Comparison of ENCODE assay signal across 18 cellular contexts in the genomic region with DNA sequence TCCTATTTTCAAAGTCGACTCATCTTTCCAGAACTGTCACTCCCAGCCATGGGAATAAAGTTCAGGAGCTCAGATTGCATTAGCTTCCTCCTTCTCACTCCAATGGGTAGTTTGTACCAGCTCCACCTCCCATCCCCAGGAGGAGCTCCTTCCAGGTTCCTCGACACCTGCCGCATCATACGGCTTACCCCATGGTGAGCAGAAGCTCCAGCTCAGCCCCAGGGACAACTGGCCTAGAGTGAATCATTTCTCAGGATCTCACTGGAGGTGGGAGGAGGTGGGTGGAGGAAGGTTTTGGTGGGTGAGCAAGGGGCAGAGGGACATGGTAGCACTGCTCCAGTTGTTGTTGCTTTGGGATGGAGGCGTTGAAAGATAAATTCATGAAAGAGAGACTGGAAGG.
"Had no signal": no experiment of that assay in that cellular context is flagged by ENCODE, and none has a peak within 500 bp of the region (broad histone marks: within the 10 kb centered on the region; RNA-seq: fewer than 3 reads in every experiment).

No MANE protein-coding gene starts in this region.

- H3K27me3 ChIP-seq: testis, tibial nerve, upper lobe of right lung, vagina had no signal

- H3K9me3 ChIP-seq: esophagus muscularis mucosa, gastroesophageal sphincter, prostate gland, sigmoid colon, testis, tibial nerve, upper lobe of right lung, vagina had no signal

- H3K36me3 ChIP-seq: esophagus muscularis mucosa, gastroesophageal sphincter, prostate gland, sigmoid colon, tibial nerve, upper lobe of right lung, vagina had no signal

- H2AFZ ChIP-seq: parathyroid adenoma had no signal

- H3K9ac ChIP-seq: parathyroid adenoma had no signal

- H3K4me3 ChIP-seq: esophagus muscularis mucosa, gastroesophageal sphincter, prostate gland, sigmoid colon, testis, tibial nerve, upper lobe of right lung, vagina had no signal

- H3K27ac ChIP-seq: epithelial cell of prostate, esophagus muscularis mucosa, gastroesophageal sphincter, parathyroid adenoma, prostate gland, sigmoid colon, testis, tibial nerve, upper lobe of right lung, vagina had no signal

- H3K4me1 ChIP-seq: esophagus muscularis mucosa, gastroesophageal sphincter, prostate gland, sigmoid colon, testis, upper lobe of right lung, vagina had no signal

- DNase-seq: cerebellar nuclear complex; effector memory CD8-positive, alpha-beta T cell; glutamatergic neuron; islet precursor cell; naive B cell; sigmoid colon; stimulated activated CD4-positive, alpha-beta T cell treated with anti-CD3 and anti-CD28 coated beads, Interleukin-4, amount 100 ng/mL, for 1 hour; stimulated activated naive CD8-positive, alpha-beta T cell treated with anti-CD3 and anti-CD28 coated beads, Interleukin-15, amount 100 ng/mL, for 72 hours; testis; upper lobe of right lung had no signal

- ATAC-seq: effector memory CD8-positive, alpha-beta T cell; gastroesophageal sphincter; stimulated activated memory B cell treated with anti-CD40 and anti-IgM and Interleukin-4, amounts not matched to agents 10 μg/mL and 1 μg/mL and 100 μg/mL, for 72 hours; stimulated activated naive CD8-positive, alpha-beta T cell treated with anti-CD3 and anti-CD28 coated beads, Interleukin-15, amount 100 ng/mL, for 72 hours; upper lobe of right lung had no signal
